16 cellular contexts compared by ENCODE assay signal in the genomic region with DNA sequence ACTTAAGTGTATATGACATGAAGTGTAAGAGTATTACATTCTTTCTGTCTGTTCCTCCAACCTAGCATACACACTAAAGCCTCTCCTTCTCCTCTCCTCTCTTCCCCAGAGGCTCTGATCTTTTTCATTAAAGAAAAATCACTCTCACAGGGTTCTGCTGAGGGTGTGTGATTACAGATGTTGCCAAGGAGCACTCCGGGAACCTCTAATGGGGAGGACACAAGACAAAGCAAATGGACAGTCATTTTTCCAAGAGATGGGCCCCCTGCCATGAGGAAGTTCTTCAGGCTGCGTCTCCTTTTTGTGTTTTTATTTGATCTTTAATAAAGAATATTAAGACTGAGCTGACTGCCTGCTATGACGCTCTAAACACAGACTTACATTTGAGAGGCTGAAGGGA.
DNase-seq lines count a peak whose midpoint lies in the region; ATAC-seq and TF ChIP-seq lines count a peak whose summit lies in the region.
"Had no signal": no experiment of that assay in that cellular context is flagged by ENCODE, and none has a peak within 500 bp of the region (broad histone marks: within the 10 kb centered on the region; RNA-seq: fewer than 3 reads in every experiment).

No MANE protein-coding gene starts in this region.

- no peaks in the 10 kb centered on the region for H3K36me3 Mint-ChIP-seq in nephron (ENCODE audit: low read depth)

- intact Hi-C loops in lower leg skin (cut with DNase I; ENCODE audit: low total_unique reads): no loop called here

- H3K4me1 Mint-ChIP-seq in nephron: peaks cover 85% of the 10 kb centered on the region

- no peaks in the 10 kb centered on the region for H3K9me3 Mint-ChIP-seq in nephron

- no peaks in the 10 kb centered on the region for H3K27me3 ChIP-seq in stomach smooth muscle (ENCODE audit: control insufficient read depth in 1 of 2, insufficient read depth in 2 of 2, low read length in 2 of 2)

- H3K27ac ChIP-seq in stomach smooth muscle (ENCODE audit: low read length): peak overlapping the region; percentile 46

- no peak overlapping the region for H3K9ac ChIP-seq in stomach smooth muscle (ENCODE audit: low read length in 2 of 2)
- H3K9ac ChIP-seq: SK-N-SH had no signal

- peak; percentile 34 for DNase-seq in LNCaP clone FGC (ENCODE audit: low read depth)
- DNase-seq in NCI-H69 (lab: John Stamatoyannopoulos, UW): peak; percentile 98
- DNase-seq in NK-92 treated with Interleukin-12 subunit alpha and Interleukin-12 subunit beta, amount 100 ng/mL, for 24 hours (lab: John Stamatoyannopoulos, UW): no peak
- no peak for DNase-seq in lower leg skin (ENCODE audit: low spot score in 2 of 2)
- DNase-seq: ACHN, AML-193, DMS53, HFFc6, NCI-H187, NCI-H2171, NCI-H774, Right ventricle myocardium superior, SK-N-SH had no signal

- H3K4me1 ChIP-seq in stomach smooth muscle (ENCODE audit: control insufficient read depth, insufficient read depth, low read length): peaks cover 2% of the 10 kb centered on the region

- no peaks in the 10 kb centered on the region for H3K9me3 ChIP-seq in stomach smooth muscle (ENCODE audit: control insufficient read depth in 2 of 2, low read length in 2 of 2)
- H3K9me3 ChIP-seq: SK-N-SH had no signal

- H3K4me3 Mint-ChIP-seq in nephron: peak overlapping the region in 1 of 3 experiments; percentile 49
- H3K4me3 Mint-ChIP-seq: HFFc6 had no signal

- no peaks in the 10 kb centered on the region for H3K36me3 ChIP-seq in stomach smooth muscle (ENCODE audit: control insufficient read depth in 2 of 2, insufficient read depth in 2 of 2, low read length in 2 of 2)

- H3K27me3 Mint-ChIP-seq in nephron (ENCODE audit: low read depth): peaks cover 4% of the 10 kb centered on the region

- TF ChIP-seq CTCF in LNCaP clone FGC (IDR thresholded peaks at IDR 0.05; ENCODE audit: control insufficient read depth, extremely low read depth, insufficient read depth): no peak
- no peak for TF ChIP-seq CTCF in nephron (IDR thresholded peaks at IDR 0.05; ENCODE audit: unreplicated experiment in 3 of 3)
- no peak for TF ChIP-seq CTCF in lower leg skin (IDR thresholded peaks at IDR 0.05)

- no peak overlapping the region for H3K4me3 ChIP-seq in LNCaP clone FGC (ENCODE audit: low read depth, low read length)
- peak overlapping the region in 1 of 2 donors; percentile 16 for H3K4me3 ChIP-seq in stomach smooth muscle (ENCODE audit: low read length in 2 of 2)
- H3K4me3 ChIP-seq in lower leg skin (ENCODE audit: low read depth, poor library complexity, severe bottlenecking): no peak overlapping the region

- peak overlapping the region; percentile 88 to 92 (median 91) for H3K27ac Mint-ChIP-seq in nephron
- H3K27ac Mint-ChIP-seq: HFFc6 had no signal

- TF ChIP-seq POLR2A in lower leg skin (IDR thresholded peaks at IDR 0.05): no peak

- WGBS in lower leg skin, 2 donors: 51 to 58% methylated on average over 3 of the region's 3 CpGs

- ATAC-seq in activated CD4-positive, CD25-positive, alpha-beta regulatory T cell treated with anti-CD3 and anti-CD28 coated beads, Interleukin-2, amount 50 U/mL, for 24 hours: no peak

Comparison
In these comparisons a context has a peak if more than half of its experiments do, and no peak if none do; other contexts are left out.
1. DNase-seq: peak in LNCaP clone FGC (single experiment) and NCI-H69 (single experiment); none in NK-92 treated with Interleukin-12 subunit alpha and Interleukin-12 subunit beta, amount 100 ng/mL, for 24 hours (single experiment) and lower leg skin (0 of 2).